8 cellular contexts compared by ENCODE assay signal in genomic region chr9:130239741-130240241, GRCh38. TPM values are rescaled to one million over a fixed set of nuclear protein-coding genes. Genes with fewer than 3 reads are reported as not detected.
DNase-seq lines count a peak whose midpoint lies in the region; ATAC-seq and TF ChIP-seq lines count a peak whose summit lies in the region.

No MANE protein-coding gene starts in this region.

- H3K4me3 ChIP-seq in spleen = no peak overlapping the region

- peak; percentile 39 for ATAC-seq in GM19043 (IDR thresholded peaks at IDR 0.05; ENCODE audit: low read depth, unreplicated experiment)
- ATAC-seq in HG03280 (IDR thresholded peaks at IDR 0.05; ENCODE audit: unreplicated experiment) = peak; percentile 65

- H3K36me3 ChIP-seq in spleen = no peaks in the 10 kb centered on the region

- no peaks in the 10 kb centered on the region for H3K9me3 ChIP-seq in spleen

- peak; percentile 71 for DNase-seq in activated CD8-positive, alpha-beta memory T cell treated with anti-CD3 and anti-CD28 coated beads, Interleukin-2, amount 50 U/mL, for 48 hours
- DNase-seq in spleen = peak; percentile 78
- DNase-seq in LoVo (ENCODE audit: low spot score) = no peak
- DNase-seq in SKM-1 (lab: John Stamatoyannopoulos, UW; ENCODE audit: unreplicated experiment) = no peak
- no peak for DNase-seq in NCI-H2081 treated with DMSO at 0.1 percent for 48 hours (lab: John Stamatoyannopoulos, UW)
- DNase-seq in COLO829 (ENCODE audit: low spot score) = no peak

- peak overlapping the region in 1 of 8 donors; percentile 38 for H3K27ac ChIP-seq in spleen

- H3K27me3 ChIP-seq in spleen (replicated peaks in 1 of 7) = peaks cover 0 to 30% (median 0%) of the 10 kb centered on the region in 7 donors

- 23 to 41% (median 40%) methylated on average over 7 to 9 of the region's 9 CpGs for WGBS in spleen, 5 donors

- no peak for TF ChIP-seq POLR2A in spleen (IDR thresholded peaks at IDR 0.05)

- TF ChIP-seq CTCF in spleen (IDR thresholded peaks at IDR 0.05 in 8 of 11, conservative IDR thresholded peaks at IDR 0.05 in 3 of 11) = no peak

- intact Hi-C loops in spleen (cut with DNase I; ENCODE audit: low total_unique reads) = loop anchor here (10.0 kb wide), 1 partner anchor 105 kb away; no protein-coding TSS in a partner anchor

- H3K4me1 ChIP-seq in spleen = peaks cover 10 to 45% (median 33%) of the 10 kb centered on the region in 6 donors

RNA-seq across cellular contexts. Expression of gene HMCN2, which starts 25.8 kb away (rescaled TPM):
- total RNA-seq in spleen = 1 to 10 TPM in 2 of 7 donors, under 1 TPM in 5; 0.09 to 1.9 (median 0.67) TPM
- 1 to 10 TPM in 2 of 3 donors, under 1 TPM in 1; 0.39 to 1.7 (median 1.4) TPM for polyA plus RNA-seq in spleen

Comparison
In these comparisons a context has a peak if more than half of its experiments do, and no peak if none do; other contexts are left out.
1. DNase-seq: peak in activated CD8-positive, alpha-beta memory T cell treated with anti-CD3 and anti-CD28 coated beads, Interleukin-2, amount 50 U/mL, for 48 hours (single experiment) and spleen (single experiment); none in LoVo (single experiment), SKM-1 (single experiment), NCI-H2081 treated with DMSO at 0.1 percent for 48 hours (single experiment) and COLO829 (single experiment).